ENCODE assay signal across 9 cellular contexts in the genomic region with DNA sequence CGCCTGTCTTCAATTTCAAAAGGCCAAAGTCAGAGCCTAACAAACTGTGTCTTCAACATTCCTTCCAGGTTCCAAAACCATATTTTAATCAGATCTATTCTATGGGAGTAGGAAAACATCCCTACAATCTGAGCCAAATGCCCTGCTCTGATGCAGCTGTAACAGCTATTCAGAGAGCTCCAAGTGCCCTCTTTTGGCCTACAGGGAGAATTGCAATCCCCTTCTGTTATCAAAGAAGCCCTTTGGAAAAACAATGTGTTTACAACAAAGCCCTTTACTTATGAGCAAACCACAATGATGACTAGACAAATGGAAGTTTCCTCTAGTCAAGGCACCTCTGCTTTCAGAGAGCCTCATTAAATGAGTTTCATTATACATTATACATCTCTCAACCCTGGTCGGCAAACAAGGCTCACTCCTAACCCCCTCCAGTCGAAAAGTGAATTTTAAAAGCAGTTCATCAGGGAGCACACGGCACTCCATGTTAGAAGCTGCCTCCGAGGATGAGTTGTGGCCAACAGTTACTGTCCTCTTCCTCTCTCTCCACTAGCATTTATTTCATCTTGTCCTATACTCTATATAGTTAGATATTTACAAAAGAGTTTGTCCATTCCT. TPM values are rescaled to one million over a fixed set of nuclear protein-coding genes. Genes with fewer than 3 reads are reported as not detected.
DNase-seq lines count a peak whose midpoint lies in the region; ATAC-seq and TF ChIP-seq lines count a peak whose summit lies in the region.
"Had no signal": no experiment of that assay in that cellular context is flagged by ENCODE, and none has a peak within 500 bp of the region (broad histone marks: within the 10 kb centered on the region; RNA-seq: fewer than 3 reads in every experiment).

No MANE protein-coding gene starts in this region.

- intact Hi-C loops in esophagus muscularis mucosa (cut with DNase I), result no loop called here

- H3K23ac ChIP-seq in neuronal stem cell (ENCODE audit: low read depth, low read length, poor library complexity), result no peak overlapping the region

- WGBS in esophagus muscularis mucosa, result 36% methylated on average over 5 of the region's 5 CpGs
- no CpG with 5 or more reads among the region's 5 CpGs for WGBS in neuronal stem cell (ENCODE audit: extremely low coverage in 2 of 2, insufficient read length in 2 of 2, insufficient replicate concordance in 1 of 2), 2 donors

- no peak overlapping the region for H3K4me2 ChIP-seq in neuronal stem cell (ENCODE audit: insufficient read depth, low read length, poor library complexity, severe bottlenecking)

- no peak overlapping the region for H4K91ac ChIP-seq in neuronal stem cell (ENCODE audit: low read depth, low read length, poor library complexity)

- H3K4ac ChIP-seq in neuronal stem cell (ENCODE audit: low read length), result no peak overlapping the region

- peak; percentile 70 for ATAC-seq in HG03442 (IDR thresholded peaks at IDR 0.05; ENCODE audit: unreplicated experiment)
- ATAC-seq in stimulated activated effector memory CD8-positive, alpha-beta T cell treated with anti-CD3 and anti-CD28 coated beads, Interleukin-12 subunit alpha, Interleukin-12 subunit beta, amount 100 ng/mL, for 72 hours, result no peak

- TF ChIP-seq CTCF in esophagus muscularis mucosa (IDR thresholded peaks at IDR 0.05), result peak; percentile 63 to 82 (median 65)

- H4K8ac ChIP-seq in neuronal stem cell (ENCODE audit: low read depth, low read length), result no peak overlapping the region

- no peaks in the 10 kb centered on the region for H3K79me1 ChIP-seq in neuronal stem cell (ENCODE audit: low read depth, low read length)

- H3K4me3 ChIP-seq in esophagus muscularis mucosa, result no peak overlapping the region
- no peak overlapping the region for H3K4me3 ChIP-seq in neuronal stem cell (ENCODE audit: low read length in 2 of 2)

- H2BK15ac ChIP-seq in neuronal stem cell (ENCODE audit: low read length), result no peak overlapping the region

- H3K9ac ChIP-seq in neuronal stem cell (ENCODE audit: low read depth, low read length, poor library complexity), result no peak overlapping the region

- no peak overlapping the region for H2BK5ac ChIP-seq in neuronal stem cell (ENCODE audit: low read length)

- H3K4me3 Mint-ChIP-seq in stimulated activated effector memory CD8-positive, alpha-beta T cell treated with anti-CD3 and anti-CD28 coated beads, Interleukin-12 subunit alpha, Interleukin-12 subunit beta, amount 100 ng/mL, for 72 hours, result no peak overlapping the region

- H3K14ac ChIP-seq in neuronal stem cell (ENCODE audit: low read length), result no peak overlapping the region

- H3K27ac ChIP-seq in esophagus muscularis mucosa (replicated peaks in 1 of 4) (no peak overlapping the region), neuronal stem cell (replicated peaks; ENCODE audit: low read length) (no peak overlapping the region)

- H3K4me1 ChIP-seq in esophagus muscularis mucosa (peaks cover 0 to 7% (median 5%) of the 10 kb centered on the region in 4 donors), neuronal stem cell (ENCODE audit: control insufficient read depth in 2 of 2, insufficient read depth in 1 of 2, low read depth in 1 of 2, low read length in 2 of 2) (no peaks in the 10 kb centered on the region)

- no peak overlapping the region for H2BK12ac ChIP-seq in neuronal stem cell (ENCODE audit: low read length)

- no peaks in the 10 kb centered on the region for H3K4me1 Mint-ChIP-seq in stimulated activated effector memory CD8-positive, alpha-beta T cell treated with anti-CD3 and anti-CD28 coated beads, Interleukin-12 subunit alpha, Interleukin-12 subunit beta, amount 100 ng/mL, for 72 hours

- no peak for TF ChIP-seq POLR2A in esophagus muscularis mucosa (IDR thresholded peaks at IDR 0.05; ENCODE audit: low read depth)

- peak overlapping the region; percentile 55 for H2AFZ ChIP-seq in neuronal stem cell (ENCODE audit: low read length)

- TF ChIP-seq EP300 in esophagus muscularis mucosa (IDR thresholded peaks at IDR 0.05), result no peak

- H3K27me3 ChIP-seq in esophagus muscularis mucosa (no peaks in the 10 kb centered on the region), neuronal stem cell (ENCODE audit: control insufficient read depth in 3 of 3, insufficient read depth in 3 of 3, low read depth in 1 of 3, low read length in 3 of 3) (peaks cover 0 to 2% (median 0%) of the 10 kb centered on the region in 3 experiments)

- H3K36me3 Mint-ChIP-seq in stimulated activated effector memory CD8-positive, alpha-beta T cell treated with anti-CD3 and anti-CD28 coated beads, Interleukin-12 subunit alpha, Interleukin-12 subunit beta, amount 100 ng/mL, for 72 hours, result no peaks in the 10 kb centered on the region
- H3K36me3 Mint-ChIP-seq: activated naive CD4-positive, alpha-beta T cell treated with anti-CD3 and anti-CD28 coated beads, Interleukin-2, amount 50 U/mL, for 72 hours had no signal

- H3K36me3 ChIP-seq in esophagus muscularis mucosa (no peaks in the 10 kb centered on the region), neuronal stem cell (replicated peaks in 1 of 2; ENCODE audit: control insufficient read depth in 2 of 2, insufficient read depth in 2 of 2, low read length in 2 of 2) (no peaks in the 10 kb centered on the region)

- H3K9me3 ChIP-seq in esophagus muscularis mucosa, result no peaks in the 10 kb centered on the region
- H3K9me3 ChIP-seq in neuronal stem cell (replicated peaks in 1 of 2; ENCODE audit: control insufficient read depth in 2 of 2, insufficient read depth in 1 of 2, low read depth in 1 of 2, low read length in 2 of 2), result no peaks in the 10 kb centered on the region

- H2AK5ac ChIP-seq in neuronal stem cell (ENCODE audit: low read depth, low read length), result no peak overlapping the region

- H3K18ac ChIP-seq in neuronal stem cell (ENCODE audit: low read length), result no peak overlapping the region

- DNase-seq in NCI-H510A treated with DMSO at 0.1 percent for 48 hours (lab: John Stamatoyannopoulos, UW), result peak; percentile 46
- no peak for DNase-seq in NCI-H510A (lab: John Stamatoyannopoulos, UW)
- peak; percentile 73 for DNase-seq in RPMI7951 (ENCODE audit: low read depth)
- DNase-seq in esophagus muscularis mucosa (ENCODE audit: extremely low spot score), result no peak
- peak; percentile 39 for DNase-seq in neuronal stem cell (ENCODE audit: low spot score)
- DNase-seq in stimulated activated CD4-positive, alpha-beta T cell treated with anti-CD3 and anti-CD28 coated beads, Interleukin-2, amount 100 ng/mL, for 48 hours, result no peak
- DNase-seq in stimulated activated effector memory CD8-positive, alpha-beta T cell treated with anti-CD3 and anti-CD28 coated beads, Interleukin-12 subunit alpha, Interleukin-12 subunit beta, amount 100 ng/mL, for 72 hours (ENCODE audit: low spot score in 2 of 2), result no peak

- no peaks in the 10 kb centered on the region for H3K9me3 Mint-ChIP-seq in stimulated activated effector memory CD8-positive, alpha-beta T cell treated with anti-CD3 and anti-CD28 coated beads, Interleukin-12 subunit alpha, Interleukin-12 subunit beta, amount 100 ng/mL, for 72 hours
- H3K9me3 Mint-ChIP-seq: activated naive CD4-positive, alpha-beta T cell treated with anti-CD3 and anti-CD28 coated beads, Interleukin-2, amount 50 U/mL, for 72 hours had no signal

- no peak overlapping the region for H3K27ac Mint-ChIP-seq in stimulated activated effector memory CD8-positive, alpha-beta T cell treated with anti-CD3 and anti-CD28 coated beads, Interleukin-12 subunit alpha, Interleukin-12 subunit beta, amount 100 ng/mL, for 72 hours
- H3K27ac Mint-ChIP-seq: activated naive CD4-positive, alpha-beta T cell treated with anti-CD3 and anti-CD28 coated beads, Interleukin-2, amount 50 U/mL, for 72 hours had no signal

- no peak overlapping the region for H2BK120ac ChIP-seq in neuronal stem cell (ENCODE audit: low read depth, low read length)

RNA-seq across cellular contexts. Expression of gene TMCO5A, which starts 42.6 kb away (rescaled TPM):
- not detected in 2 replicates for total RNA-seq in RPMI7951 (2014; rRNA removed; shearing (Covaris generic))
- total RNA-seq in esophagus muscularis mucosa, result not detected
- polyA plus RNA-seq in neuronal stem cell (2013, experiment 1 of 2), result not detected
- not detected for polyA plus RNA-seq in neuronal stem cell (2013, experiment 2 of 2)
- total RNA-seq: activated naive CD4-positive, alpha-beta T cell treated with anti-CD3 and anti-CD28 coated beads, Interleukin-2, amount 50 U/mL, for 72 hours had no signal

Comparison
In these comparisons a context has a peak if more than half of its experiments do, and no peak if none do; other contexts are left out.
1. DNase-seq: peak in NCI-H510A treated with DMSO at 0.1 percent for 48 hours (single experiment), RPMI7951 (single experiment) and neuronal stem cell (single experiment); none in NCI-H510A (single experiment), esophagus muscularis mucosa (single experiment), stimulated activated CD4-positive, alpha-beta T cell treated with anti-CD3 and anti-CD28 coated beads, Interleukin-2, amount 100 ng/mL, for 48 hours (0 of 2) and stimulated activated effector memory CD8-positive, alpha-beta T cell treated with anti-CD3 and anti-CD28 coated beads, Interleukin-12 subunit alpha, Interleukin-12 subunit beta, amount 100 ng/mL, for 72 hours (0 of 2).